14 cellular contexts compared by ENCODE assay signal in genomic region chr7:23967949-23968599, GRCh38.
DNase-seq lines count a peak whose midpoint lies in the region; ATAC-seq, FAIRE-seq and TF ChIP-seq lines count a peak whose summit lies in the region.
"Had no signal": no experiment of that assay in that cellular context is flagged by ENCODE, and none has a peak within 500 bp of the region (broad histone marks: within the 10 kb centered on the region; RNA-seq: fewer than 3 reads in every experiment).

No MANE protein-coding gene starts in this region.

- H3K36me3 ChIP-seq in iPS-20b (ENCODE audit: insufficient read depth, low read depth, low read length) (no peaks in the 10 kb centered on the region), transverse colon (no peaks in the 10 kb centered on the region)
- H3K36me3 ChIP-seq: right lobe of liver had no signal

- H3K9me3 ChIP-seq in iPS-20b (ENCODE audit: insufficient read depth, low read depth, low read length) (no peaks in the 10 kb centered on the region), transverse colon (no peaks in the 10 kb centered on the region)
- H3K9me3 ChIP-seq: right lobe of liver had no signal

- TF ChIP-seq CTCF in foreskin fibroblast (IDR thresholded peaks at IDR 0.05; ENCODE audit: low read depth, low read length) (no peak), transverse colon (IDR thresholded peaks at IDR 0.05) (no peak)

- intact Hi-C loops in transverse colon (cut with DNase I; ENCODE audit: low total_unique reads), result no loop called here

- in situ Hi-C loops in transverse colon (cut with MboI; ENCODE audit: low pct_ligation_motif_present in 1 of 4, low pct_unique_long_range_greater_than_20kb in 1 of 4, low sequenced_read_pairs in 3 of 4), result no loop called here

- no peak for TF ChIP-seq EP300 in transverse colon (IDR thresholded peaks at IDR 0.05; ENCODE audit: low read depth)

- ATAC-seq in GM19351 (IDR thresholded peaks at IDR 0.05; ENCODE audit: unreplicated experiment) (peak; percentile 77), HG03139 (IDR thresholded peaks at IDR 0.05; ENCODE audit: unreplicated experiment) (no peak)
- ATAC-seq: Panc1, right lobe of liver had no signal

- FAIRE-seq in GM12892 (lab: Jason Lieb, UNC), result peak; percentile 75
- FAIRE-seq: astrocyte had no signal

- TF ChIP-seq POLR2A in GM12892 (IDR thresholded peaks at IDR 0.05; ENCODE audit: low read depth, low read length) (no peak), transverse colon (IDR thresholded peaks at IDR 0.05) (no peak)

- DNase-seq in GM12892 (ENCODE audit: insufficient read length) (no peak), NCI-H226 (peak; percentile 38), foreskin fibroblast (no peak), NCI-H1930 (lab: John Stamatoyannopoulos, UW) (no peak), transverse colon (no peak)
- DNase-seq: NCI-H510A, right lobe of liver had no signal

- WGBS in transverse colon (ENCODE audit: low coverage in 1 of 2), 2 donors, result 89% methylated on average over 5 of the region's 5 CpGs; no CpG with 5 or more reads in 1 of the 2 donors

- H3K4me1 ChIP-seq in iPS-20b (ENCODE audit: insufficient read depth, low read length) (peaks cover 21% of the 10 kb centered on the region), transverse colon (no peaks in the 10 kb centered on the region)
- H3K4me1 ChIP-seq: right lobe of liver had no signal

- H3K27ac ChIP-seq in iPS-20b (ENCODE audit: low read length) (peak overlapping the region; percentile 18), transverse colon (no peak overlapping the region)
- H3K27ac ChIP-seq: C4-2B, right lobe of liver had no signal

- peak overlapping the region; percentile 20; the same call in 1 of the 2 replicates for H3K9ac ChIP-seq in iPS-20b (ENCODE audit: low read depth, low read length)

- H3K27me3 ChIP-seq in iPS-20b (ENCODE audit: insufficient read depth, low read length) (no peaks in the 10 kb centered on the region), transverse colon (no peaks in the 10 kb centered on the region)
- H3K27me3 ChIP-seq: right lobe of liver had no signal

- peak overlapping the region; percentile 18; the same call in 1 of the 2 replicates for H3K4me3 ChIP-seq in iPS-20b (ENCODE audit: low read length)
- H3K4me3 ChIP-seq in foreskin fibroblast (ENCODE audit: low read depth in 1 of 2, low read length in 2 of 2), result no peak overlapping the region
- no peak overlapping the region for H3K4me3 ChIP-seq in transverse colon
- H3K4me3 ChIP-seq: lung, right lobe of liver had no signal
